Comparison of ENCODE assay signal across 7 cellular contexts in the genomic region with DNA sequence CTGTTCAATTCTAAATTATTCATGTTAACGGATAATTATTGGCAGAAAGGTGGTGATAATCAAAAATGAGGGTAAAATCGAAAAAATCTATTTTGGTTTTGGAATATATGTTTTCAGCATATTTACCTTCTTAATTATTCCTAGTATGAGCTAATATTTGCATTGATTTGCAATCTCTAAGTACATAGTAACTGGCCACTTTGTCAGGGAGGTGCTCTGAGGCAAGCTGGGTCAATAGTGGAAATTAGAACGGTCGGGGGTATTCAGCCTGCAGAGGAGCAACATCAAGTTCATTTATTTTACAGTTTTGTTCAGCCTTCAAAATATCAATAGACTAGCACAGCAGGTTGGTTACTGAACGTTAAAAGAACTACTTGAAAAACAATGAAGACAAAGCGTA. TPM values are rescaled to one million over a fixed set of nuclear protein-coding genes. Genes with fewer than 3 reads are reported as not detected.
A peak's percentile ranks its signal among the peaks of the same experiment; 100 is the strongest.
DNase-seq lines count a peak whose midpoint lies in the region; ATAC-seq and TF ChIP-seq lines count a peak whose summit lies in the region.

No MANE protein-coding gene starts in this region.

- H3K18ac ChIP-seq in IMR-90 (ENCODE audit: low read depth, low read length) = no peak overlapping the region

- no peak overlapping the region for H2BK20ac ChIP-seq in IMR-90 (ENCODE audit: low read depth, low read length)

- CTCF ChIA-PET in IMR-90 (lab: Yijun Ruan, JAX) = no interaction called here

- H3K23ac ChIP-seq in IMR-90 (ENCODE audit: low read depth, low read length) = no peak overlapping the region

- intact Hi-C loops in IMR-90 (cut with micrococcal nuclease) = no loop called here

- ATAC-seq in IMR-90 (ENCODE audit: low read depth) (no peak), HG03378 (IDR thresholded peaks at IDR 0.05; ENCODE audit: unreplicated experiment) (no peak), HG02884 (IDR thresholded peaks at IDR 0.05; ENCODE audit: unreplicated experiment) (no peak), HG02981 (IDR thresholded peaks at IDR 0.05; ENCODE audit: unreplicated experiment) (no peak)

- DNase-seq in IMR-90 = no peak
- peak; percentile 33 to 57 for DNase-seq in SHP77 (lab: John Stamatoyannopoulos, UW)
- no peak for DNase-seq in fibroblast of mammary gland (ENCODE audit: low read depth)

- TF ChIP-seq CTCF in IMR-90 (conservative IDR thresholded peaks at IDR 0.05; ENCODE audit: low read depth, low read length) (no peak), fibroblast of mammary gland (conservative IDR thresholded peaks at IDR 0.05; ENCODE audit: control insufficient read depth, insufficient read depth, low read depth, low read length) (no peak)

- no peak overlapping the region for H2AK5ac ChIP-seq in IMR-90 (ENCODE audit: low read depth, low read length)

- H4K20me1 ChIP-seq in IMR-90 (ENCODE audit: insufficient read depth, low read length) = peaks cover 23% of the 10 kb centered on the region; the same call in 1 of the 2 replicates

- H3K27me3 ChIP-seq in IMR-90 (ENCODE audit: control insufficient read depth, insufficient read depth, low read length) = no peaks in the 10 kb centered on the region
- no peaks in the 10 kb centered on the region for H3K27me3 ChIP-seq in skeletal muscle satellite cell (ENCODE audit: control insufficient read depth, insufficient read depth, low read length)

- H2AFZ ChIP-seq in IMR-90 (replicated peaks; ENCODE audit: low read length, poor library complexity) = no peak overlapping the region

- H3K9me3 ChIP-seq in IMR-90 (ENCODE audit: control insufficient read depth, insufficient read depth, low read length) (no peaks in the 10 kb centered on the region), skeletal muscle satellite cell (replicated peaks; ENCODE audit: low read length) (no peaks in the 10 kb centered on the region)

- no peak overlapping the region for H2BK15ac ChIP-seq in IMR-90 (ENCODE audit: low read depth, low read length)

- no peak overlapping the region for H2BK120ac ChIP-seq in IMR-90 (ENCODE audit: low read depth, low read length)

- H3K4me3 ChIP-seq in IMR-90 (ENCODE audit: insufficient read depth, low read depth, low read length) = peak overlapping the region; percentile 92
- H3K4me3 ChIP-seq in fibroblast of mammary gland (ENCODE audit: control insufficient read depth, low read depth, low read length) = peak overlapping the region; percentile 92
- H3K4me3 ChIP-seq in skeletal muscle satellite cell (ENCODE audit: low read length) = peak overlapping the region; percentile 84

- no peak overlapping the region for H4K8ac ChIP-seq in IMR-90 (ENCODE audit: low read depth in 2 of 2, low read length in 2 of 2)

- dilution Hi-C loops in IMR-90 (cut with HindIII; ENCODE audit: low sequenced_read_pairs, unreplicated experiment) = no loop called here

- no TSS peak for BruUV-seq in IMR-90 (replicated peaks; lab: Mats Ljungman, UMichigan)

- H3K79me1 ChIP-seq in IMR-90 (ENCODE audit: low read depth in 1 of 2, low read length in 2 of 2) = peaks cover 20 to 43% of the 10 kb centered on the region in 2 experiments; a peak in 3 of 4 replicates

- H3K4me1 ChIP-seq in IMR-90 (ENCODE audit: control insufficient read depth, insufficient read depth, low read length) (peaks cover 7% of the 10 kb centered on the region; the same call in 1 of the 2 replicates), skeletal muscle satellite cell (ENCODE audit: control insufficient read depth, insufficient read depth, low read length) (peaks cover 47% of the 10 kb centered on the region)

- H3K4ac ChIP-seq in IMR-90 (ENCODE audit: low read depth, low read length) = no peak overlapping the region; the same call in 1 of the 2 replicates

- H3K56ac ChIP-seq in IMR-90 (ENCODE audit: extremely low read depth, insufficient read depth, low read length) = peak overlapping the region; percentile 79

- no peak overlapping the region for H2AK9ac ChIP-seq in IMR-90 (replicated peaks; ENCODE audit: low read depth, low read length, poor library complexity)

- peak overlapping the region; percentile 64; the same call in 1 of the 2 replicates for H3K14ac ChIP-seq in IMR-90 (replicated peaks; ENCODE audit: low read depth, low read length)

- H3K27ac ChIP-seq in IMR-90 (ENCODE audit: insufficient read depth, low read length) = peak overlapping the region; percentile 24; the same call in 1 of the 2 replicates

- H3K4me2 ChIP-seq in IMR-90 (ENCODE audit: low read depth, low read length) (peak overlapping the region; percentile 90), skeletal muscle satellite cell (ENCODE audit: low read length) (peak overlapping the region; percentile 95)

- no peak for TF ChIP-seq POLR2A in IMR-90 (IDR thresholded peaks at IDR 0.05; ENCODE audit: low read depth, low read length)

- H4K91ac ChIP-seq in IMR-90 (ENCODE audit: insufficient read depth, low read depth, low read length) = no peak overlapping the region

- H3K9ac ChIP-seq in IMR-90 (ENCODE audit: low read depth, low read length) = peak overlapping the region; percentile 97
- H3K9ac ChIP-seq in skeletal muscle satellite cell (ENCODE audit: low read depth, low read length) = peak overlapping the region; percentile 94

- peaks cover 11% of the 10 kb centered on the region for H3K9me1 ChIP-seq in IMR-90 (ENCODE audit: insufficient read depth, low read length)

- POLR2A ChIA-PET in IMR-90 (lab: Charles Lee; ENCODE audit: unreplicated experiment) = no interaction called here

- H2BK5ac ChIP-seq in IMR-90 (ENCODE audit: low read depth, low read length, poor library complexity, severe bottlenecking) = peak overlapping the region; percentile 84

- WGBS in IMR-90 (ENCODE audit: extremely low coverage in 2 of 2, insufficient read length in 1 of 2), 2 experiments = no CpG with 5 or more reads among the region's 6 CpGs

- no peak overlapping the region for H4K5ac ChIP-seq in IMR-90 (ENCODE audit: low read depth, low read length)

- H3K36me3 ChIP-seq in IMR-90 (ENCODE audit: control insufficient read depth, insufficient read depth, low read length) (peaks cover 2% of the 10 kb centered on the region), skeletal muscle satellite cell (ENCODE audit: insufficient read depth, low read length) (peaks cover 3% of the 10 kb centered on the region)

- no peak for TF ChIP-seq RAD21 in IMR-90 (IDR thresholded peaks at IDR 0.05; ENCODE audit: low read length)

- in situ Hi-C loops in IMR-90 (cut with MboI; ENCODE audit: low sequenced_read_pairs) = no loop called here

TF ChIP-seq in IMR-90, 13 proteins besides CTCF, POLR2A, EP300 and RAD21:
- TF ChIP-seq RFX5 (IDR thresholded peaks at IDR 0.05; ENCODE audit: low read depth, low read length) (no peak), MAFK (IDR thresholded peaks at IDR 0.05; ENCODE audit: low read depth, low read length) (no peak), MXI1 (IDR thresholded peaks at IDR 0.05; ENCODE audit: borderline replicate concordance, low read depth, low read length) (no peak), FOS (IDR thresholded peaks at IDR 0.05; ENCODE audit: low read depth, low read length) (no peak)
TF ChIP-seq in IMR-90: peak in this region for 0.

RNA-seq across cellular contexts. Expression of a gene that starts 1.8 kb away (rescaled TPM):
- 18.1 and 18.6 TPM in 2 replicates for total RNA-seq in IMR-90 (2012; rRNA removed)
- polyA plus RNA-seq in IMR-90 (2012; rRNA removed) = 6.9 and 7.5 TPM in 2 replicates
- 1.9 and 5.8 TPM in 2 replicates for polyA plus RNA-seq in IMR-90 (2012; cell fraction: cytosol; rRNA removed)
- 2.8 and 4.6 TPM in 2 replicates for polyA plus RNA-seq in IMR-90 (2012; cell fraction: nucleus; rRNA removed; ENCODE audit: low replicate concordance)
- total RNA-seq in skeletal muscle satellite cell (2012; rRNA removed) = 9.2 and 10.1 TPM in 2 replicates

RNA-seq across cellular contexts. Expression of a gene that starts 58.9 kb away (rescaled TPM):
- total RNA-seq in IMR-90 (2012; rRNA removed) = 32.4 and 41.1 TPM in 2 replicates
- polyA plus RNA-seq in IMR-90 (2012; rRNA removed) = 28.1 and 33.3 TPM in 2 replicates
- 6.4 and 13.7 TPM in 2 replicates for polyA plus RNA-seq in IMR-90 (2012; cell fraction: cytosol; rRNA removed)
- polyA plus RNA-seq in IMR-90 (2012; cell fraction: nucleus; rRNA removed; ENCODE audit: low replicate concordance) = 10.6 and 86.9 TPM in 2 replicates
- 25.6 and 31.2 TPM in 2 replicates for total RNA-seq in skeletal muscle satellite cell (2012; rRNA removed)

Comparison
In these comparisons a context has a peak if more than half of its experiments do, and no peak if none do; other contexts are left out.
1. DNase-seq: peak in SHP77 (2 of 2); none in IMR-90 (single experiment) and fibroblast of mammary gland (single experiment).
2. Peak in every context shown above with its lines, with median percentiles within 50 percentile points of each other: H3K4me3 ChIP-seq.